Comparison of ENCODE assay signal across 8 cellular contexts in the genomic region with DNA sequence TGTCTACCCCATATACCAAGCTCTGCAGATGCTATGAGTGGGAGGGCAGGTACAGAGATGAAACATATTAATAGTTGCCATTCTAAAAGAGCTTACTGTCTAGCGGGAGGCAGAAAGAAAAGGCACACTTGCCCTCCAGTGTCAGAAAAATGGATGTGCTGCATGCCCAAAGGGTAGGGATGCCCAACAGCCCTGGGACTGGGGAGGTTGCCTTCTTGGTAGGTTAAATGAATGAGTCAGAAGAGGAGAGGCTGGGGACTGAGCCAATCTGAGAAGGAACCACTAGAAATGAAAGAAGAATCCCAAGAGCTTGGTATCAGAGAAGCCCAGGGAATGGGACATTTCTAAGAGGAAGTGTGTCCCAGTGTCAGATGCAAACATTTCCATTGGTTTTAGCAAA. TPM values are rescaled to one million over a fixed set of nuclear protein-coding genes. Genes with fewer than 3 reads are reported as not detected.
DNase-seq lines count a peak whose midpoint lies in the region; ATAC-seq and TF ChIP-seq lines count a peak whose summit lies in the region.

No MANE protein-coding gene starts in this region.

- ATAC-seq in HG02759 (IDR thresholded peaks at IDR 0.05; ENCODE audit: unreplicated experiment): peak; percentile 10

- TF ChIP-seq POLR2A in tibial nerve (IDR thresholded peaks at IDR 0.05): no peak

- H3K4me1 Mint-ChIP-seq in activated CD4-positive, alpha-beta memory T cell treated with anti-CD3 and anti-CD28 coated beads, Interleukin-2, amount 10 ng/mL, durations not matched to agents 7 days and 5 days: peaks cover 66% of the 10 kb centered on the region

- H3K36me3 ChIP-seq in kidney epithelial cell (ENCODE audit: control insufficient read depth, insufficient read depth, low read length) (no peaks in the 10 kb centered on the region), tibial nerve (no peaks in the 10 kb centered on the region)

- peak overlapping the region; percentile 94 for H3K4me3 Mint-ChIP-seq in activated CD4-positive, alpha-beta memory T cell treated with anti-CD3 and anti-CD28 coated beads, Interleukin-2, amount 10 ng/mL, durations not matched to agents 7 days and 5 days

- H3K4me3 ChIP-seq in kidney epithelial cell (ENCODE audit: low read depth, low read length): peak overlapping the region; percentile 7
- H3K4me3 ChIP-seq in tibial nerve: peak overlapping the region; percentile 5 to 66 (median 53)

- 70 to 82% methylated on average over 1 of the region's 1 CpG for WGBS in tibial nerve, 2 donors

- H3K36me3 Mint-ChIP-seq in activated CD4-positive, alpha-beta memory T cell treated with anti-CD3 and anti-CD28 coated beads, Interleukin-2, amount 10 ng/mL, durations not matched to agents 7 days and 5 days (ENCODE audit: low read depth): peaks cover 46% of the 10 kb centered on the region

- DNase-seq in CD1c-positive myeloid dendritic cell (ENCODE audit: extremely low spot score): peak; percentile 67
- DNase-seq in activated CD4-positive, alpha-beta memory T cell treated with anti-CD3 and anti-CD28 coated beads, Interleukin-2, amount 10 ng/mL, durations not matched to agents 7 days and 5 days: peak; percentile 64
- no peak for DNase-seq in kidney epithelial cell (ENCODE audit: low read depth)
- no peak for DNase-seq in tibial nerve (ENCODE audit: low spot score in 2 of 2)
- no peak for DNase-seq in GM19238 (ENCODE audit: insufficient read length, low spot score)
- no peak for DNase-seq in NOMO-1 treated with DMSO at 0.1 percent for 48 hours (lab: John Stamatoyannopoulos, UW; ENCODE audit: unreplicated experiment)
- DNase-seq in RWPE1 (ENCODE audit: low spot score): no peak

- H3K4me1 ChIP-seq in tibial nerve: peaks cover 0 to 65% (median 30%) of the 10 kb centered on the region in 4 donors

- TF ChIP-seq CTCF in kidney epithelial cell (IDR thresholded peaks at IDR 0.05; ENCODE audit: insufficient read depth, low read length, poor library complexity, severe bottlenecking) (no peak), tibial nerve (IDR thresholded peaks at IDR 0.05) (no peak), RWPE1 (conservative IDR thresholded peaks at IDR 0.05; ENCODE audit: low read depth) (no peak)

- POLR2A ChIA-PET in activated CD4-positive, alpha-beta memory T cell treated with anti-CD3 and anti-CD28 coated beads, Interleukin-2, amount 10 ng/mL, durations not matched to agents 7 days and 5 days (lab: Charles Lee): interaction anchor here (0.8 to 4.0 kb wide), 10 partner anchors 11 to 242 kb away, joined by 3 to 45 read pairs (median 4); a partner anchor contains a TSS
- POLR2A ChIA-PET in RWPE1 (lab: Yijun Ruan, JAX; ENCODE audit: low non-redundant PET): no interaction called here

- no peaks in the 10 kb centered on the region for H3K27me3 ChIP-seq in kidney epithelial cell (ENCODE audit: control insufficient read depth, insufficient read depth, low read length)
- H3K27me3 ChIP-seq in tibial nerve: no peaks in the 10 kb centered on the region

- peak overlapping the region; percentile 78 to 91 (median 89) for H3K27ac ChIP-seq in tibial nerve
- H3K27ac ChIP-seq in RWPE1: no peak overlapping the region

- TF ChIP-seq EP300 in tibial nerve (IDR thresholded peaks at IDR 0.05): no peak

- no peaks in the 10 kb centered on the region for H3K27me3 Mint-ChIP-seq in activated CD4-positive, alpha-beta memory T cell treated with anti-CD3 and anti-CD28 coated beads, Interleukin-2, amount 10 ng/mL, durations not matched to agents 7 days and 5 days

- no peaks in the 10 kb centered on the region for H3K9me3 ChIP-seq in tibial nerve

- no peaks in the 10 kb centered on the region for H3K9me3 Mint-ChIP-seq in activated CD4-positive, alpha-beta memory T cell treated with anti-CD3 and anti-CD28 coated beads, Interleukin-2, amount 10 ng/mL, durations not matched to agents 7 days and 5 days

- peak overlapping the region; percentile 91 for H3K27ac Mint-ChIP-seq in activated CD4-positive, alpha-beta memory T cell treated with anti-CD3 and anti-CD28 coated beads, Interleukin-2, amount 10 ng/mL, durations not matched to agents 7 days and 5 days

- CTCF ChIA-PET in activated CD4-positive, alpha-beta memory T cell treated with anti-CD3 and anti-CD28 coated beads, Interleukin-2, amount 10 ng/mL, durations not matched to agents 7 days and 5 days (lab: Charles Lee): interaction anchor here (0.8 to 15.8 kb wide), 10 partner anchors 10 to 31 kb away, joined by 3 to 158 read pairs (median 4); no protein-coding TSS in a partner anchor
- CTCF ChIA-PET in RWPE1 (lab: Yijun Ruan, JAX): interaction anchor here (1.3 kb wide), 1 partner anchor 23 kb away, joined by 4 read pairs; no protein-coding TSS in a partner anchor

RNA-seq across cellular contexts. Expression of a gene that starts 1.2 kb away (rescaled TPM):
- 10 to 100 TPM; 79.0 to 80.0 TPM for total RNA-seq in activated CD4-positive, alpha-beta memory T cell treated with anti-CD3 and anti-CD28 coated beads, Interleukin-2, amount 10 ng/mL, durations not matched to agents 7 days and 5 days
- total RNA-seq in kidney epithelial cell: 7.2 and 10.0 TPM in 2 replicates
- 10 to 100 TPM; 12.9 to 28.2 (median 20.3) TPM for total RNA-seq in tibial nerve

RNA-seq across cellular contexts. Expression of a gene that starts 28.5 kb away (rescaled TPM):
- total RNA-seq in activated CD4-positive, alpha-beta memory T cell treated with anti-CD3 and anti-CD28 coated beads, Interleukin-2, amount 10 ng/mL, durations not matched to agents 7 days and 5 days: 10 to 100 TPM; 36.0 to 39.7 TPM
- total RNA-seq in kidney epithelial cell (63.9 and 68.1 TPM in 2 replicates), tibial nerve (10 to 100 TPM; 39.0 to 74.5 (median 51.4) TPM)

Comparison
In these comparisons a context has a peak if more than half of its experiments do, and no peak if none do; other contexts are left out.
1. DNase-seq: peak in CD1c-positive myeloid dendritic cell (single experiment) and activated CD4-positive, alpha-beta memory T cell treated with anti-CD3 and anti-CD28 coated beads, Interleukin-2, amount 10 ng/mL, durations not matched to agents 7 days and 5 days (single experiment); none in kidney epithelial cell (single experiment), tibial nerve (0 of 2), GM19238 (single experiment), NOMO-1 treated with DMSO at 0.1 percent for 48 hours (single experiment) and RWPE1 (single experiment).